16 cellular contexts compared by ENCODE assay signal in genomic region chr5:147065071-147065470, GRCh38.
DNase-seq lines count a peak whose midpoint lies in the region; ATAC-seq and TF ChIP-seq lines count a peak whose summit lies in the region.
"Had no signal": no experiment of that assay in that cellular context is flagged by ENCODE, and none has a peak within 500 bp of the region (broad histone marks: within the 10 kb centered on the region; RNA-seq: fewer than 3 reads in every experiment).

No MANE protein-coding gene starts in this region.

- no peak overlapping the region for H3K4me3 ChIP-seq in colonic mucosa
- H3K4me3 ChIP-seq: K562, psoas muscle had no signal

- no peak for DNase-seq in stimulated activated naive CD8-positive, alpha-beta T cell treated with anti-CD3 and anti-CD28 coated beads, Interleukin-15, amount 100 ng/mL, for 72 hours
- no peak for DNase-seq in stimulated activated naive CD8-positive, alpha-beta T cell treated with anti-CD3 and anti-CD28 coated beads, Interleukin-15, Interleukin-2, amounts not matched to agents 100 U/mL and 50 U/mL, for 24 hours
- DNase-seq in stimulated activated effector memory CD8-positive, alpha-beta T cell treated with anti-CD3 and anti-CD28 coated beads, Interleukin-12 subunit alpha, Interleukin-12 subunit beta, amount 100 ng/mL, for 72 hours (ENCODE audit: low spot score in 2 of 2) = no peak
- DNase-seq in NCI-H82 treated with DMSO at 0.1 percent for 48 hours (lab: John Stamatoyannopoulos, UW; ENCODE audit: unreplicated experiment) (no peak), NCI-H510A (lab: John Stamatoyannopoulos, UW) (no peak), colonic mucosa (no peak)
- DNase-seq: central memory CD4-positive, alpha-beta T cell; NCI-H1694 treated with DMSO at 0.1 percent for 48 hours; NCI-H748 treated with DMSO at 0.1 percent for 48 hours; psoas muscle; SIG-M5; stimulated activated CD4-positive, alpha-beta T cell treated with anti-CD3 and anti-CD28 coated beads, Interleukin-2, amount 100 ng/mL, for 24 hours had no signal

- H3K9me3 ChIP-seq in colonic mucosa = no peaks in the 10 kb centered on the region
- H3K9me3 ChIP-seq: psoas muscle had no signal

- H3K36me3 ChIP-seq in colonic mucosa = no peaks in the 10 kb centered on the region

- no peaks in the 10 kb centered on the region for H3K27me3 Mint-ChIP-seq in stimulated activated naive CD8-positive, alpha-beta T cell treated with anti-CD3 and anti-CD28 coated beads, Interleukin-15, amount 100 ng/mL, for 72 hours

- peaks cover 6% of the 10 kb centered on the region for H3K4me1 Mint-ChIP-seq in stimulated activated naive CD8-positive, alpha-beta T cell treated with anti-CD3 and anti-CD28 coated beads, Interleukin-15, amount 100 ng/mL, for 72 hours
- peaks cover 9% of the 10 kb centered on the region for H3K4me1 Mint-ChIP-seq in stimulated activated effector memory CD8-positive, alpha-beta T cell treated with anti-CD3 and anti-CD28 coated beads, Interleukin-12 subunit alpha, Interleukin-12 subunit beta, amount 100 ng/mL, for 72 hours

- H3K9ac ChIP-seq in colonic mucosa (ENCODE audit: low read depth in 2 of 2, low read length in 2 of 2) = no peak overlapping the region

- no peaks in the 10 kb centered on the region for H3K9me3 Mint-ChIP-seq in stimulated activated naive CD8-positive, alpha-beta T cell treated with anti-CD3 and anti-CD28 coated beads, Interleukin-15, amount 100 ng/mL, for 72 hours
- H3K9me3 Mint-ChIP-seq in stimulated activated effector memory CD8-positive, alpha-beta T cell treated with anti-CD3 and anti-CD28 coated beads, Interleukin-12 subunit alpha, Interleukin-12 subunit beta, amount 100 ng/mL, for 72 hours = no peaks in the 10 kb centered on the region

- no peak overlapping the region for H3K4me3 Mint-ChIP-seq in stimulated activated naive CD8-positive, alpha-beta T cell treated with anti-CD3 and anti-CD28 coated beads, Interleukin-15, amount 100 ng/mL, for 72 hours
- H3K4me3 Mint-ChIP-seq in stimulated activated effector memory CD8-positive, alpha-beta T cell treated with anti-CD3 and anti-CD28 coated beads, Interleukin-12 subunit alpha, Interleukin-12 subunit beta, amount 100 ng/mL, for 72 hours = peak overlapping the region; percentile 2

- H3K27me3 ChIP-seq in colonic mucosa = no peaks in the 10 kb centered on the region

- no peak overlapping the region for H3K27ac ChIP-seq in colonic mucosa
- H3K27ac ChIP-seq: psoas muscle, VCaP had no signal

- intact Hi-C loops in colonic mucosa (cut with DNase I) = no loop called here

- H3K36me3 Mint-ChIP-seq in stimulated activated effector memory CD8-positive, alpha-beta T cell treated with anti-CD3 and anti-CD28 coated beads, Interleukin-12 subunit alpha, Interleukin-12 subunit beta, amount 100 ng/mL, for 72 hours = no peaks in the 10 kb centered on the region

- peak overlapping the region in 1 of 2 donors; percentile 57 for H3K27ac Mint-ChIP-seq in stimulated activated naive CD8-positive, alpha-beta T cell treated with anti-CD3 and anti-CD28 coated beads, Interleukin-15, amount 100 ng/mL, for 72 hours
- no peak overlapping the region for H3K27ac Mint-ChIP-seq in stimulated activated effector memory CD8-positive, alpha-beta T cell treated with anti-CD3 and anti-CD28 coated beads, Interleukin-12 subunit alpha, Interleukin-12 subunit beta, amount 100 ng/mL, for 72 hours

- ATAC-seq in stimulated activated naive CD8-positive, alpha-beta T cell treated with anti-CD3 and anti-CD28 coated beads, Interleukin-15, amount 100 ng/mL, for 72 hours = peak; percentile 20
- no peak for ATAC-seq in stimulated activated naive CD8-positive, alpha-beta T cell treated with anti-CD3 and anti-CD28 coated beads, Interleukin-15, Interleukin-2, amounts not matched to agents 100 U/mL and 50 U/mL, for 24 hours
- ATAC-seq in GM21576 (IDR thresholded peaks at IDR 0.05; ENCODE audit: unreplicated experiment) (peak; percentile 78), HG03135 (IDR thresholded peaks at IDR 0.05; ENCODE audit: unreplicated experiment) (peak; percentile 72)
- peak; percentile 31 for ATAC-seq in stimulated activated effector memory CD8-positive, alpha-beta T cell treated with anti-CD3 and anti-CD28 coated beads, Interleukin-12 subunit alpha, Interleukin-12 subunit beta, amount 100 ng/mL, for 72 hours
- ATAC-seq: K562, psoas muscle had no signal

- no peak for TF ChIP-seq CTCF in colonic mucosa (IDR thresholded peaks at IDR 0.05)

- no peaks in the 10 kb centered on the region for H3K4me1 ChIP-seq in colonic mucosa
- H3K4me1 ChIP-seq: psoas muscle had no signal
